ENCODE assay signal across 30 cellular contexts in the genomic region with DNA sequence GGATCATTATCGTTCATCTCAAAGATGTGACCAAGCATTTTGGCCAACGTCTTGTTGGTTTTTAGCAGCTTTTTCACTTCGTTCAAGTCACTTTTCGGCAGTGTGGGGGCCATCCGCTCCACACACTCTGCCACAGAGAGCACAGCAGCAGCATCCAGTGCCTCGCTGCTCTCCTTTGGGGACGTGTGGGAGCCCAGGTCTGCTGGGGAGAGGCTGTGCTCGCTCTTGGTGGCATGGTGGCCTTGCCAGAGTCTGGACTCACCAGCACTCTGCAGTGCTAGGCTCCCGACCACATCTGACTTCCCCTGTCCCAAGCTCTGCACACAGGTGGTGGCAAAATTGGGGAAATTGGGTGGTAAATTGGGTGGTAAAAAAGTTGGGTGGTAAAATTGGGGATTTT. TPM values are rescaled to one million over a fixed set of nuclear protein-coding genes. Genes with fewer than 3 reads are reported as not detected.
DNase-seq lines count a peak whose midpoint lies in the region; ATAC-seq, FAIRE-seq and TF ChIP-seq lines count a peak whose summit lies in the region.
"Had no signal": no experiment of that assay in that cellular context is flagged by ENCODE, and none has a peak within 500 bp of the region (broad histone marks: within the 10 kb centered on the region; RNA-seq: fewer than 3 reads in every experiment).

No MANE protein-coding gene starts in this region.

- no peak overlapping the region for H3K9ac ChIP-seq in kidney (ENCODE audit: low read length in 2 of 2)
- H3K9ac ChIP-seq: BLaER1 had no signal

- H3K4me1 ChIP-seq in kidney (ENCODE audit: control insufficient read depth in 1 of 2, insufficient read depth in 1 of 2, low read depth in 1 of 2, low read length in 2 of 2) (no peaks in the 10 kb centered on the region), Peyer's patch (no peaks in the 10 kb centered on the region)
- H3K4me1 ChIP-seq: BE2C, BLaER1 had no signal

- no peaks in the 10 kb centered on the region for H3K36me3 Mint-ChIP-seq in WTC11
- H3K36me3 Mint-ChIP-seq in T-helper 17 cell (ENCODE audit: low read depth) = no peaks in the 10 kb centered on the region
- H3K36me3 Mint-ChIP-seq: CD14-positive monocyte; CD4-positive, alpha-beta memory T cell; CD4-positive, CD25-positive, alpha-beta regulatory T cell; CD8-positive, alpha-beta memory T cell had no signal

- H3K27ac ChIP-seq in kidney (ENCODE audit: low read depth in 2 of 2, low read length in 2 of 2) (no peak overlapping the region), Peyer's patch (no peak overlapping the region)
- H3K27ac ChIP-seq: BLaER1 had no signal

- TF ChIP-seq CTCF in WTC11 (IDR thresholded peaks at IDR 0.05) (no peak), kidney (IDR thresholded peaks at IDR 0.05; ENCODE audit: borderline replicate concordance, extremely low read depth, insufficient read depth) (no peak), Peyer's patch (IDR thresholded peaks at IDR 0.05) (no peak)

- POLR2A ChIA-PET in WTC11 (lab: Charles Lee) = no interaction called here

- H3K9me3 ChIP-seq in kidney (ENCODE audit: control insufficient read depth in 1 of 2, low read length in 2 of 2) (no peaks in the 10 kb centered on the region), Peyer's patch (no peaks in the 10 kb centered on the region), T-helper 17 cell (ENCODE audit: control insufficient read depth, low read length, poor library complexity, severe bottlenecking) (no peaks in the 10 kb centered on the region)
- H3K9me3 ChIP-seq: BE2C, BLaER1 had no signal

- CTCF ChIA-PET in WTC11 (lab: Charles Lee) = interaction anchor here (1.1 kb wide), 2 partner anchors 133 kb away, joined by 4 to 5 read pairs; no protein-coding TSS in a partner anchor

- no peak for TF ChIP-seq POLR2A in Peyer's patch (IDR thresholded peaks at IDR 0.05)

- no peak for FAIRE-seq in kidney (lab: Jason Lieb, UNC)
- FAIRE-seq: A204.1, GM12878, GM12892, GM18507 had no signal

- DNase-seq in WTC11 (ENCODE audit: low spot score) (no peak), kidney (peak; percentile 56), NCI-H2107 (lab: John Stamatoyannopoulos, UW) (no peak), Peyer's patch (no peak), T-helper 17 cell (no peak)
- DNase-seq: 8988T; ACHN; BE2C; C1 segment of cervical spinal cord; CD4-positive, alpha-beta memory T cell; CD4-positive, CD25-positive, alpha-beta regulatory T cell; CD8-positive, alpha-beta memory T cell; COR-L47; DMS 273 treated with DMSO at 0.1 percent for 48 hours; DMS153; DMS53; DMS79; DND-41; EL; GDM1 had no signal

- H3K27ac Mint-ChIP-seq in WTC11 (no peak overlapping the region), T-helper 17 cell (no peak overlapping the region)
- H3K27ac Mint-ChIP-seq: CD14-positive monocyte; CD4-positive, alpha-beta memory T cell; CD4-positive, CD25-positive, alpha-beta regulatory T cell; CD8-positive, alpha-beta memory T cell had no signal

- intact Hi-C loops in kidney (cut with DNase I) = no loop called here

- H3K4me3 Mint-ChIP-seq in WTC11 (no peak overlapping the region), T-helper 17 cell (no peak overlapping the region)
- H3K4me3 Mint-ChIP-seq: CD4-positive, alpha-beta memory T cell; CD4-positive, CD25-positive, alpha-beta regulatory T cell; CD8-positive, alpha-beta memory T cell had no signal

- ATAC-seq in WTC11 (peak; percentile 32; the same call in 1 of the 2 replicates), T-helper 17 cell (no peak)
- ATAC-seq: GM12878 had no signal

- no peaks in the 10 kb centered on the region for H3K27me3 ChIP-seq in Peyer's patch
- H3K27me3 ChIP-seq: BE2C had no signal

- H3K4me3 ChIP-seq in kidney (ENCODE audit: low read length in 2 of 2) (no peak overlapping the region), Peyer's patch (no peak overlapping the region)
- H3K4me3 ChIP-seq: BLaER1, GM12878 had no signal

- no peaks in the 10 kb centered on the region for H3K36me3 ChIP-seq in kidney (ENCODE audit: control insufficient read depth in 1 of 2, insufficient read depth in 2 of 2, low read length in 2 of 2)
- no peaks in the 10 kb centered on the region for H3K36me3 ChIP-seq in Peyer's patch
- H3K36me3 ChIP-seq: BE2C, BLaER1 had no signal

- H3K4me1 Mint-ChIP-seq in WTC11 (peaks cover 8% of the 10 kb centered on the region), T-helper 17 cell (peaks cover 2% of the 10 kb centered on the region)
- H3K4me1 Mint-ChIP-seq: CD14-positive monocyte; CD4-positive, alpha-beta memory T cell; CD4-positive, CD25-positive, alpha-beta regulatory T cell; CD8-positive, alpha-beta memory T cell had no signal

- H3K27me3 Mint-ChIP-seq in WTC11 (ENCODE audit: low read depth) (peaks cover 35% of the 10 kb centered on the region), T-helper 17 cell (peaks cover 14% of the 10 kb centered on the region)

- no peaks in the 10 kb centered on the region for H3K9me3 Mint-ChIP-seq in WTC11
- H3K9me3 Mint-ChIP-seq: CD8-positive, alpha-beta memory T cell had no signal

TF ChIP-seq in WTC11, 78 proteins besides CTCF, POLR2A, EP300 and RAD21 (continues in another document):
- TF ChIP-seq CBFB (CRISPR knock-in tag; IDR thresholded peaks at IDR 0.05; ENCODE audit: low read depth) (no peak), SMAD4 (CRISPR knock-in tag; IDR thresholded peaks at IDR 0.05) (no peak), ATF2 (CRISPR knock-in tag; IDR thresholded peaks at IDR 0.05; ENCODE audit: borderline replicate concordance, low read depth) (no peak), TP53 (CRISPR knock-in tag; IDR thresholded peaks at IDR 0.05) (no peak), ATF3 (CRISPR knock-in tag; conservative IDR thresholded peaks at IDR 0.05) (no peak), NFYB (CRISPR knock-in tag; conservative IDR thresholded peaks at IDR 0.05; ENCODE audit: low read depth) (no peak), SOX15 (CRISPR knock-in tag; IDR thresholded peaks at IDR 0.05) (no peak), ZNF317 (CRISPR knock-in tag; IDR thresholded peaks at IDR 0.05; ENCODE audit: borderline replicate concordance, low read depth) (no peak)
- TF ChIP-seq, protein P1, sequence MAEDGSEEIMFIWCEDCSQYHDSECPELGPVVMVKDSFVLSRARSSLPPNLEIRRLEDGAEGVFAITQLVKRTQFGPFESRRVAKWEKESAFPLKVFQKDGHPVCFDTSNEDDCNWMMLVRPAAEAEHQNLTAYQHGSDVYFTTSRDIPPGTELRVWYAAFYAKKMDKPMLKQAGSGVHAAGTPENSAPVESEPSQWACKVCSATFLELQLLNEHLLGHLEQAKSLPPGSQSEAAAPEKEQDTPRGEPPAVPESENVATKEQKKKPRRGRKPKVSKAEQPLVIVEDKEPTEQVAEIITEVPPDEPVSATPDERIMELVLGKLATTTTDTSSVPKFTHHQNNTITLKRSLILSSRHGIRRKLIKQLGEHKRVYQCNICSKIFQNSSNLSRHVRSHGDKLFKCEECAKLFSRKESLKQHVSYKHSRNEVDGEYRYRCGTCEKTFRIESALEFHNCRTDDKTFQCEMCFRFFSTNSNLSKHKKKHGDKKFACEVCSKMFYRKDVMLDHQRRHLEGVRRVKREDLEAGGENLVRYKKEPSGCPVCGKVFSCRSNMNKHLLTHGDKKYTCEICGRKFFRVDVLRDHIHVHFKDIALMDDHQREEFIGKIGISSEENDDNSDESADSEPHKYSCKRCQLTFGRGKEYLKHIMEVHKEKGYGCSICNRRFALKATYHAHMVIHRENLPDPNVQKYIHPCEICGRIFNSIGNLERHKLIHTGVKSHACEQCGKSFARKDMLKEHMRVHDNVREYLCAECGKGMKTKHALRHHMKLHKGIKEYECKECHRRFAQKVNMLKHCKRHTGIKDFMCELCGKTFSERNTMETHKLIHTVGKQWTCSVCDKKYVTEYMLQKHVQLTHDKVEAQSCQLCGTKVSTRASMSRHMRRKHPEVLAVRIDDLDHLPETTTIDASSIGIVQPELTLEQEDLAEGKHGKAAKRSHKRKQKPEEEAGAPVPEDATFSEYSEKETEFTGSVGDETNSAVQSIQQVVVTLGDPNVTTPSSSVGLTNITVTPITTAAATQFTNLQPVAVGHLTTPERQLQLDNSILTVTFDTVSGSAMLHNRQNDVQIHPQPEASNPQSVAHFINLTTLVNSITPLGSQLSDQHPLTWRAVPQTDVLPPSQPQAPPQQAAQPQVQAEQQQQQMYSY (CRISPR knock-in tag; IDR thresholded peaks at IDR 0.05) = no peak
- TF ChIP-seq, protein P2, sequence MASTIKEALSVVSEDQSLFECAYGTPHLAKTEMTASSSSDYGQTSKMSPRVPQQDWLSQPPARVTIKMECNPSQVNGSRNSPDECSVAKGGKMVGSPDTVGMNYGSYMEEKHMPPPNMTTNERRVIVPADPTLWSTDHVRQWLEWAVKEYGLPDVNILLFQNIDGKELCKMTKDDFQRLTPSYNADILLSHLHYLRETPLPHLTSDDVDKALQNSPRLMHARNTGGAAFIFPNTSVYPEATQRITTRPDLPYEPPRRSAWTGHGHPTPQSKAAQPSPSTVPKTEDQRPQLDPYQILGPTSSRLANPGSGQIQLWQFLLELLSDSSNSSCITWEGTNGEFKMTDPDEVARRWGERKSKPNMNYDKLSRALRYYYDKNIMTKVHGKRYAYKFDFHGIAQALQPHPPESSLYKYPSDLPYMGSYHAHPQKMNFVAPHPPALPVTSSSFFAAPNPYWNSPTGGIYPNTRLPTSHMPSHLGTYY (CRISPR knock-in tag; IDR thresholded peaks at IDR 0.05) = no peak

RNA-seq across cellular contexts. Expression of gene GPR50, which starts 50.6 kb away (rescaled TPM):
- total RNA-seq in WTC11 (2021) (5.9 to 12.0 TPM (median 5.9 TPM) in 3 replicates), kidney (not detected), Peyer's patch (not detected), T-helper 17 cell (not detected)
- polyA plus RNA-seq in kidney (ENCODE audit: insufficient read depth, low read depth, low replicate concordance) = not detected
- total RNA-seq: A673; CD4-positive, alpha-beta memory T cell; CD4-positive, CD25-positive, alpha-beta regulatory T cell; CD8-positive, alpha-beta memory T cell; Daoy; G401; GM12878 had no signal
- polyA plus RNA-seq: AG04450; CD14-positive monocyte; CD4-positive, alpha-beta memory T cell; CD4-positive, CD25-positive, alpha-beta regulatory T cell; CD8-positive, alpha-beta memory T cell had no signal
